1 cellular context compared by ENCODE assay signal in genomic region chr9:117739620-117740347, GRCh38.
TF ChIP-seq lines count a peak whose summit lies in the region.

No MANE protein-coding gene starts in this region.

TF ChIP-seq in GM12878, 131 proteins besides CTCF, POLR2A, EP300 and RAD21:
- TF ChIP-seq BMI1 (IDR thresholded peaks at IDR 0.05; ENCODE audit: borderline replicate concordance) = peak; percentile 92
- TF ChIP-seq NKRF (conservative IDR thresholded peaks at IDR 0.05) = no peak
- TF ChIP-seq MLLT1 (IDR thresholded peaks at IDR 0.05) = no peak
- peak; percentile 20 to 47; a peak in 3 of 4 replicates for TF ChIP-seq BHLHE40 (IDR thresholded peaks at IDR 0.05; ENCODE audit: borderline replicate concordance in 1 of 2, low read depth in 2 of 2, low read length in 1 of 2)
- 0 out of 2 replicates have a peak, but pooled peaks have one; percentile 21 for TF ChIP-seq ZNF384 (IDR thresholded peaks at IDR 0.05; ENCODE audit: borderline replicate concordance, low read depth, low read length)
TF ChIP-seq in GM12878: peak in this region for 3.
